ENCODE assay signal across 1 cellular context in the genomic region with DNA sequence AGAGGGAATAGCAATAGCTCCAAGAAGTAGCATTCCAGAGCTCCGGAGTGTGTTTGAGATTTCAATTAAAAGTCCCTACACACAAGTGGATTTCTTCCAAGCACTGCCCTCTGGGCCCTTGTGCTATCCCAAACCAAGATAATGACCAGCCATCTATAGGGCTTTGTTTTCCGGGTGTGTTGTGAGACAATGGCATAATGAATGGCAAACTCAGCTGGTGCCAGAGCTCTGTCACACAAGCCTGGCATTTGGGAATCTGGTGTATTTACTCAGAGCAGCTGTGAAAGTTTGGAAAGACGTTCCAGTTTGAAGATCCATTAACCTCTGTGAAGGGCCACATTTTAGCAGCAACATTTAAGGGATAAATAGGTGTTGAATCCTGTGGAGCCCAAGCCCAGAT.
TF ChIP-seq lines count a peak whose summit lies in the region.

No MANE protein-coding gene starts in this region.

TF ChIP-seq in SK-N-SH, 30 proteins besides CTCF, POLR2A, EP300 and RAD21 (continued from another document):
- TF ChIP-seq, protein P1, sequence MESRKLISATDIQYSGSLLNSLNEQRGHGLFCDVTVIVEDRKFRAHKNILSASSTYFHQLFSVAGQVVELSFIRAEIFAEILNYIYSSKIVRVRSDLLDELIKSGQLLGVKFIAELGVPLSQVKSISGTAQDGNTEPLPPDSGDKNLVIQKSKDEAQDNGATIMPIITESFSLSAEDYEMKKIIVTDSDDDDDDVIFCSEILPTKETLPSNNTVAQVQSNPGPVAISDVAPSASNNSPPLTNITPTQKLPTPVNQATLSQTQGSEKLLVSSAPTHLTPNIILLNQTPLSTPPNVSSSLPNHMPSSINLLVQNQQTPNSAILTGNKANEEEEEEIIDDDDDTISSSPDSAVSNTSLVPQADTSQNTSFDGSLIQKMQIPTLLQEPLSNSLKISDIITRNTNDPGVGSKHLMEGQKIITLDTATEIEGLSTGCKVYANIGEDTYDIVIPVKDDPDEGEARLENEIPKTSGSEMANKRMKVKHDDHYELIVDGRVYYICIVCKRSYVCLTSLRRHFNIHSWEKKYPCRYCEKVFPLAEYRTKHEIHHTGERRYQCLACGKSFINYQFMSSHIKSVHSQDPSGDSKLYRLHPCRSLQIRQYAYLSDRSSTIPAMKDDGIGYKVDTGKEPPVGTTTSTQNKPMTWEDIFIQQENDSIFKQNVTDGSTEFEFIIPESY (IDR thresholded peaks at IDR 0.05; ENCODE audit: borderline replicate concordance, low read depth): no peak
- TF ChIP-seq, protein P2, sequence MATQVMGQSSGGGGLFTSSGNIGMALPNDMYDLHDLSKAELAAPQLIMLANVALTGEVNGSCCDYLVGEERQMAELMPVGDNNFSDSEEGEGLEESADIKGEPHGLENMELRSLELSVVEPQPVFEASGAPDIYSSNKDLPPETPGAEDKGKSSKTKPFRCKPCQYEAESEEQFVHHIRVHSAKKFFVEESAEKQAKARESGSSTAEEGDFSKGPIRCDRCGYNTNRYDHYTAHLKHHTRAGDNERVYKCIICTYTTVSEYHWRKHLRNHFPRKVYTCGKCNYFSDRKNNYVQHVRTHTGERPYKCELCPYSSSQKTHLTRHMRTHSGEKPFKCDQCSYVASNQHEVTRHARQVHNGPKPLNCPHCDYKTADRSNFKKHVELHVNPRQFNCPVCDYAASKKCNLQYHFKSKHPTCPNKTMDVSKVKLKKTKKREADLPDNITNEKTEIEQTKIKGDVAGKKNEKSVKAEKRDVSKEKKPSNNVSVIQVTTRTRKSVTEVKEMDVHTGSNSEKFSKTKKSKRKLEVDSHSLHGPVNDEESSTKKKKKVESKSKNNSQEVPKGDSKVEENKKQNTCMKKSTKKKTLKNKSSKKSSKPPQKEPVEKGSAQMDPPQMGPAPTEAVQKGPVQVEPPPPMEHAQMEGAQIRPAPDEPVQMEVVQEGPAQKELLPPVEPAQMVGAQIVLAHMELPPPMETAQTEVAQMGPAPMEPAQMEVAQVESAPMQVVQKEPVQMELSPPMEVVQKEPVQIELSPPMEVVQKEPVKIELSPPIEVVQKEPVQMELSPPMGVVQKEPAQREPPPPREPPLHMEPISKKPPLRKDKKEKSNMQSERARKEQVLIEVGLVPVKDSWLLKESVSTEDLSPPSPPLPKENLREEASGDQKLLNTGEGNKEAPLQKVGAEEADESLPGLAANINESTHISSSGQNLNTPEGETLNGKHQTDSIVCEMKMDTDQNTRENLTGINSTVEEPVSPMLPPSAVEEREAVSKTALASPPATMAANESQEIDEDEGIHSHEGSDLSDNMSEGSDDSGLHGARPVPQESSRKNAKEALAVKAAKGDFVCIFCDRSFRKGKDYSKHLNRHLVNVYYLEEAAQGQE (IDR thresholded peaks at IDR 0.05; ENCODE audit: low read depth, low read length): no peak
- TF ChIP-seq RFX5 (IDR thresholded peaks at IDR 0.05; ENCODE audit: low read length): no peak
- no peak for TF ChIP-seq NFIC (IDR thresholded peaks at IDR 0.05; ENCODE audit: borderline replicate concordance)
- TF ChIP-seq, protein P3, sequence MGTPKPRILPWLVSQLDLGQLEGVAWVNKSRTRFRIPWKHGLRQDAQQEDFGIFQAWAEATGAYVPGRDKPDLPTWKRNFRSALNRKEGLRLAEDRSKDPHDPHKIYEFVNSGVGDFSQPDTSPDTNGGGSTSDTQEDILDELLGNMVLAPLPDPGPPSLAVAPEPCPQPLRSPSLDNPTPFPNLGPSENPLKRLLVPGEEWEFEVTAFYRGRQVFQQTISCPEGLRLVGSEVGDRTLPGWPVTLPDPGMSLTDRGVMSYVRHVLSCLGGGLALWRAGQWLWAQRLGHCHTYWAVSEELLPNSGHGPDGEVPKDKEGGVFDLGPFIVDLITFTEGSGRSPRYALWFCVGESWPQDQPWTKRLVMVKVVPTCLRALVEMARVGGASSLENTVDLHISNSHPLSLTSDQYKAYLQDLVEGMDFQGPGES (IDR thresholded peaks at IDR 0.05; ENCODE audit: low read depth, low read length): no peak
- no peak for TF ChIP-seq RCOR1 (IDR thresholded peaks at IDR 0.05; ENCODE audit: low read length)
- TF ChIP-seq, protein P4, sequence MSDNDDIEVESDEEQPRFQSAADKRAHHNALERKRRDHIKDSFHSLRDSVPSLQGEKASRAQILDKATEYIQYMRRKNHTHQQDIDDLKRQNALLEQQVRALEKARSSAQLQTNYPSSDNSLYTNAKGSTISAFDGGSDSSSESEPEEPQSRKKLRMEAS (IDR thresholded peaks at IDR 0.05; ENCODE audit: low read depth): no peak
